Comparison of ENCODE assay signal across 11 cellular contexts in genomic region chr17:13931752-13932477, GRCh38.
DNase-seq lines count a peak whose midpoint lies in the region; ATAC-seq and TF ChIP-seq lines count a peak whose summit lies in the region.
"Had no signal": no experiment of that assay in that cellular context is flagged by ENCODE, and none has a peak within 500 bp of the region (broad histone marks: within the 10 kb centered on the region; RNA-seq: fewer than 3 reads in every experiment).

No MANE protein-coding gene starts in this region.

- H3K27ac Mint-ChIP-seq in dendritic cell treated with granulocyte-macrophage colony-stimulating factor and Interleukin-4, amounts not matched to agents 40 ng/mL and 50 ng/mL, for 4 days: peak overlapping the region; percentile 91
- H3K27ac Mint-ChIP-seq in activated CD4-positive, alpha-beta memory T cell treated with anti-CD3 and anti-CD28 coated beads, Interleukin-2, amount 10 ng/mL, durations not matched to agents 7 days and 5 days: no peak overlapping the region
- H3K27ac Mint-ChIP-seq: T-helper 1 cell treated with Interleukin-12 subunit alpha and Interleukin-12 subunit beta and Interleukin-4 antibody, amounts not matched to agents 30 μg/mL and 1 μg/mL, for 36 hours had no signal

- DNase-seq in A673 (ENCODE audit: low spot score) (peak; percentile 21), NCI-H2171 (lab: John Stamatoyannopoulos, UW) (peak; percentile 3), mucosa of descending colon (peak; percentile 26 to 58 (median 54)), kidney tubule cell (ENCODE audit: low spot score) (no peak), midbrain (lab: John Stamatoyannopoulos, UW) (no peak), kidney glomerular epithelial cell (lab: John Stamatoyannopoulos, UW) (no peak)
- DNase-seq in activated CD4-positive, alpha-beta memory T cell treated with anti-CD3 and anti-CD28 coated beads, Interleukin-2, amount 10 ng/mL, durations not matched to agents 7 days and 5 days: no peak

- H3K4me3 ChIP-seq in A673 (ENCODE audit: low read depth, low read length, poor library complexity, severe bottlenecking) (no peak overlapping the region), mucosa of descending colon (no peak overlapping the region)
- H3K4me3 ChIP-seq: thyroid gland had no signal

- H3K27me3 ChIP-seq in A673 (replicated peaks; ENCODE audit: insufficient read depth, low read depth, low read length, poor library complexity): no peaks in the 10 kb centered on the region
- H3K27me3 ChIP-seq: thyroid gland had no signal

- CTCF ChIA-PET in A673 (lab: Charles Lee): no interaction called here
- CTCF ChIA-PET in activated CD4-positive, alpha-beta memory T cell treated with anti-CD3 and anti-CD28 coated beads, Interleukin-2, amount 10 ng/mL, durations not matched to agents 7 days and 5 days (lab: Charles Lee): no interaction called here

- BruUV-seq in A673 (replicated peaks; lab: Mats Ljungman, UMichigan): no TSS peak

- H3K4me1 ChIP-seq in A673 (ENCODE audit: insufficient read depth, low read length, poor library complexity, severe bottlenecking) (no peaks in the 10 kb centered on the region), mucosa of descending colon (ENCODE audit: low read depth) (no peaks in the 10 kb centered on the region)
- H3K4me1 ChIP-seq: thyroid gland had no signal

- no peak overlapping the region for H3K27ac ChIP-seq in A673 (ENCODE audit: low read depth, low read length, poor library complexity, severe bottlenecking)

- H3K4me1 Mint-ChIP-seq in dendritic cell treated with granulocyte-macrophage colony-stimulating factor and Interleukin-4, amounts not matched to agents 40 ng/mL and 50 ng/mL, for 4 days (ENCODE audit: low read depth): peaks cover 40% of the 10 kb centered on the region
- peaks cover 1% of the 10 kb centered on the region for H3K4me1 Mint-ChIP-seq in activated CD4-positive, alpha-beta memory T cell treated with anti-CD3 and anti-CD28 coated beads, Interleukin-2, amount 10 ng/mL, durations not matched to agents 7 days and 5 days

- H3K36me3 Mint-ChIP-seq in dendritic cell treated with granulocyte-macrophage colony-stimulating factor and Interleukin-4, amounts not matched to agents 40 ng/mL and 50 ng/mL, for 4 days (ENCODE audit: low read depth): peaks cover 23% of the 10 kb centered on the region
- H3K36me3 Mint-ChIP-seq in activated CD4-positive, alpha-beta memory T cell treated with anti-CD3 and anti-CD28 coated beads, Interleukin-2, amount 10 ng/mL, durations not matched to agents 7 days and 5 days (ENCODE audit: low read depth): peaks cover 7% of the 10 kb centered on the region

- no peaks in the 10 kb centered on the region for H3K27me3 Mint-ChIP-seq in dendritic cell treated with granulocyte-macrophage colony-stimulating factor and Interleukin-4, amounts not matched to agents 40 ng/mL and 50 ng/mL, for 4 days
- no peaks in the 10 kb centered on the region for H3K27me3 Mint-ChIP-seq in activated CD4-positive, alpha-beta memory T cell treated with anti-CD3 and anti-CD28 coated beads, Interleukin-2, amount 10 ng/mL, durations not matched to agents 7 days and 5 days
- H3K27me3 Mint-ChIP-seq: brain had no signal

- intact Hi-C loops in A673 (cut with micrococcal nuclease; ENCODE audit: unreplicated experiment) (no loop called here), mucosa of descending colon (cut with DNase I, micrococcal nuclease) (no loop called here)
- intact Hi-C loops in dendritic cell treated with granulocyte-macrophage colony-stimulating factor and Interleukin-4, amounts not matched to agents 40 ng/mL and 50 ng/mL, for 4 days (cut with micrococcal nuclease): loop anchor here (2.0 to 10.0 kb wide), 6 partner anchors 75 to 1305 kb away; partner anchors contain the start of genes COX10 and HS3ST3B1

- ATAC-seq in mucosa of descending colon: peak; percentile 79

- POLR2A ChIA-PET in A673 (lab: Charles Lee; ENCODE audit: low non-redundant PET): no interaction called here
- POLR2A ChIA-PET in activated CD4-positive, alpha-beta memory T cell treated with anti-CD3 and anti-CD28 coated beads, Interleukin-2, amount 10 ng/mL, durations not matched to agents 7 days and 5 days (lab: Charles Lee): no interaction called here

- H3K9me3 Mint-ChIP-seq in dendritic cell treated with granulocyte-macrophage colony-stimulating factor and Interleukin-4, amounts not matched to agents 40 ng/mL and 50 ng/mL, for 4 days: peaks cover 15% of the 10 kb centered on the region
- peaks cover 7% of the 10 kb centered on the region for H3K9me3 Mint-ChIP-seq in activated CD4-positive, alpha-beta memory T cell treated with anti-CD3 and anti-CD28 coated beads, Interleukin-2, amount 10 ng/mL, durations not matched to agents 7 days and 5 days

- no peak overlapping the region for H3K4me3 Mint-ChIP-seq in dendritic cell treated with granulocyte-macrophage colony-stimulating factor and Interleukin-4, amounts not matched to agents 40 ng/mL and 50 ng/mL, for 4 days
- no peak overlapping the region for H3K4me3 Mint-ChIP-seq in activated CD4-positive, alpha-beta memory T cell treated with anti-CD3 and anti-CD28 coated beads, Interleukin-2, amount 10 ng/mL, durations not matched to agents 7 days and 5 days
- H3K4me3 Mint-ChIP-seq: brain; T-helper 1 cell treated with Interleukin-12 subunit alpha and Interleukin-12 subunit beta and Interleukin-4 antibody, amounts not matched to agents 30 μg/mL and 1 μg/mL, for 36 hours had no signal

- H3K36me3 ChIP-seq in A673 (ENCODE audit: insufficient read depth, low read length, poor library complexity, severe bottlenecking): no peaks in the 10 kb centered on the region
- H3K36me3 ChIP-seq in mucosa of descending colon (ENCODE audit: low read depth): no peaks in the 10 kb centered on the region
- H3K36me3 ChIP-seq: thyroid gland had no signal

- TF ChIP-seq CTCF in A673 (conservative IDR thresholded peaks at IDR 0.05; ENCODE audit: low read depth, low read length): no peak
- no peak for TF ChIP-seq CTCF in mucosa of descending colon (IDR thresholded peaks at IDR 0.05)

- H3K9me3 ChIP-seq in A673 (ENCODE audit: low read depth, low read length, poor library complexity, severe bottlenecking): peaks cover 4% of the 10 kb centered on the region
- no peaks in the 10 kb centered on the region for H3K9me3 ChIP-seq in mucosa of descending colon
- H3K9me3 ChIP-seq: thyroid gland had no signal

Comparison
In these comparisons a context has a peak if more than half of its experiments do, and no peak if none do; other contexts are left out.
1. DNase-seq: peak in A673 (single experiment), NCI-H2171 (single experiment) and mucosa of descending colon (3 of 3); none in activated CD4-positive, alpha-beta memory T cell treated with anti-CD3 and anti-CD28 coated beads, Interleukin-2, amount 10 ng/mL, durations not matched to agents 7 days and 5 days (single experiment), kidney tubule cell (single experiment), midbrain (single experiment) and kidney glomerular epithelial cell (single experiment).